In genomic region chr2:55590810-55591440, GRCh38 we compare ENCODE assay signal across 9 cellular contexts. TPM values are rescaled to one million over a fixed set of nuclear protein-coding genes. Genes with fewer than 3 reads are reported as not detected.
A peak's percentile ranks its signal among the peaks of the same experiment; 100 is the strongest.
DNase-seq lines count a peak whose midpoint lies in the region; ATAC-seq and TF ChIP-seq lines count a peak whose summit lies in the region.
"Had no signal": no experiment of that assay in that cellular context is flagged by ENCODE, and none has a peak within 500 bp of the region (broad histone marks: within the 10 kb centered on the region; RNA-seq: fewer than 3 reads in every experiment).

No MANE protein-coding gene starts in this region.

- H3K4me1 Mint-ChIP-seq in activated CD8-positive, alpha-beta T cell treated with anti-CD3 and anti-CD28 coated beads for 36 hours (ENCODE audit: low read depth) = peaks cover 40% of the 10 kb centered on the region

- ATAC-seq in HG02938 (IDR thresholded peaks at IDR 0.05; ENCODE audit: unreplicated experiment) = peak; percentile 91
- ATAC-seq in activated CD8-positive, alpha-beta T cell treated with anti-CD3 and anti-CD28 coated beads for 36 hours = peak; percentile 95
- ATAC-seq: HepG2 had no signal

- peak; percentile 24 for DNase-seq in NCI-H1436 treated with DMSO at 0.1 percent for 48 hours (lab: John Stamatoyannopoulos, UW)
- DNase-seq in NCI-H1436 (lab: John Stamatoyannopoulos, UW) = no peak
- no peak for DNase-seq in activated CD8-positive, alpha-beta T cell treated with anti-CD3 and anti-CD28 coated beads for 36 hours
- DNase-seq in renal cortical epithelial cell (ENCODE audit: low read depth) = peak; percentile 80
- DNase-seq in DMS153 treated with DMSO at 0.1 percent for 48 hours (lab: John Stamatoyannopoulos, UW; ENCODE audit: unreplicated experiment) = no peak
- DNase-seq in NCI-H2029 treated with DMSO at 0.1 percent for 48 hours (lab: John Stamatoyannopoulos, UW) = no peak
- DNase-seq in foreskin melanocyte = no peak

- POLR2A ChIA-PET in activated CD8-positive, alpha-beta T cell treated with anti-CD3 and anti-CD28 coated beads for 36 hours (lab: Charles Lee) = no interaction called here

- H3K9me3 Mint-ChIP-seq in activated CD8-positive, alpha-beta T cell treated with anti-CD3 and anti-CD28 coated beads for 36 hours = no peaks in the 10 kb centered on the region

- peak overlapping the region; percentile 64 for H3K27ac Mint-ChIP-seq in activated CD8-positive, alpha-beta T cell treated with anti-CD3 and anti-CD28 coated beads for 36 hours

- H3K4me3 Mint-ChIP-seq in activated CD8-positive, alpha-beta T cell treated with anti-CD3 and anti-CD28 coated beads for 36 hours = no peak overlapping the region

- H3K36me3 Mint-ChIP-seq in activated CD8-positive, alpha-beta T cell treated with anti-CD3 and anti-CD28 coated beads for 36 hours (ENCODE audit: low read depth) = peaks cover 23% of the 10 kb centered on the region

- TF ChIP-seq CTCF in activated CD8-positive, alpha-beta T cell treated with anti-CD3 and anti-CD28 coated beads for 36 hours (IDR thresholded peaks at IDR 0.05) = no peak

- intact Hi-C loops in activated CD8-positive, alpha-beta T cell treated with anti-CD3 and anti-CD28 coated beads for 36 hours (cut with micrococcal nuclease) = no loop called here

- CTCF ChIA-PET in activated CD8-positive, alpha-beta T cell treated with anti-CD3 and anti-CD28 coated beads for 36 hours (lab: Charles Lee) = no interaction called here

- no peaks in the 10 kb centered on the region for H3K27me3 Mint-ChIP-seq in activated CD8-positive, alpha-beta T cell treated with anti-CD3 and anti-CD28 coated beads for 36 hours

RNA-seq across cellular contexts. Expression of gene PPP4R3B, which starts 26.5 kb away (rescaled TPM):
- 10 to 100 TPM; 70.5 to 80.6 TPM for total RNA-seq in activated CD8-positive, alpha-beta T cell treated with anti-CD3 and anti-CD28 coated beads for 36 hours
- 38.2 and 74.5 TPM in 2 replicates for total RNA-seq in renal cortical epithelial cell

Comparison
In these comparisons a context has a peak if more than half of its experiments do, and no peak if none do; other contexts are left out.
1. DNase-seq: peak in NCI-H1436 treated with DMSO at 0.1 percent for 48 hours (single experiment) and renal cortical epithelial cell (single experiment); none in NCI-H1436 (single experiment), activated CD8-positive, alpha-beta T cell treated with anti-CD3 and anti-CD28 coated beads for 36 hours (single experiment), DMS153 treated with DMSO at 0.1 percent for 48 hours (single experiment), NCI-H2029 treated with DMSO at 0.1 percent for 48 hours (single experiment) and foreskin melanocyte (single experiment).